In the genomic region with DNA sequence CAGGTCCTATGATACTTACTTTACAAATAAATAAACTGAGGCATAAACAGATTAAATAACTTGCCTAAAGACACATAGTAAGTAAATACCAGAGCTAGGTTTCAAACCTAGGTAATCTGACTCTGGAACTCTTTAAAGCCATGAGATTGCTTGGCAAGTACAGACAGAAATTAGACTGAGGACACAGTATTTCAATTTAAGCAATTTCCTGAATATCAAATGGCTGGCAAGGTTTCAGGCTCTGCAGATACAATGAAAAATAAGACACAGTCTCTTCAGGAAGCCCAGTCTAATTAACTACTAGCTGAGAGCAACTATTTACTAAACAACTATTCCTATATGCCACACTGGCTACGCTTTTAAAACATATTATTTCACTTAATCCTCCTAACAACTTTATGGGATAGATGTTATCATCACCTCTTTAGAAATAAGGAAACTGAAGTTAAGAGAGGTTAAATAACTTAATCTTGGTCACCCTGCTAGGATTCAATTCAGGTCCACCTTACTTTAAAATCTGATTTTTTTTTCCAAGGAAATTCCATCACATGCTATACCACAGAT, we compare ENCODE assay signal across 2 cellular contexts.
A peak's percentile ranks its signal among the peaks of the same experiment; 100 is the strongest.
TF ChIP-seq lines count a peak whose summit lies in the region.

No MANE protein-coding gene starts in this region.

TF ChIP-seq in HepG2, 621 proteins besides CTCF, POLR2A, EP300 and RAD21:
- TF ChIP-seq SPEN (CRISPR knock-in tag; IDR thresholded peaks at IDR 0.05; ENCODE audit: low read depth) (no peak), MXI1 (IDR thresholded peaks at IDR 0.05; ENCODE audit: borderline replicate concordance, low read depth, low read length) (no peak), MAZ (IDR thresholded peaks at IDR 0.05; ENCODE audit: borderline replicate concordance, low read depth, low read length) (no peak), MAZ (CRISPR knock-in tag; IDR thresholded peaks at IDR 0.05; ENCODE audit: low read depth) (0 out of 2 replicates have a peak, but pooled peaks have one; percentile 28), ZSCAN29 (CRISPR knock-in tag; conservative IDR thresholded peaks at IDR 0.05) (no peak), ZNF564 (CRISPR knock-in tag; IDR thresholded peaks at IDR 0.05) (no peak), ZNF574 (CRISPR knock-in tag; IDR thresholded peaks at IDR 0.05) (no peak), ZNF790 (CRISPR knock-in tag; IDR thresholded peaks at IDR 0.05; ENCODE audit: borderline replicate concordance) (no peak), RBFOX2 (IDR thresholded peaks at IDR 0.05; ENCODE audit: low read depth, low read length) (peak; percentile 54), ZGPAT (CRISPR knock-in tag; IDR thresholded peaks at IDR 0.05) (no peak)
- TF ChIP-seq, protein P1, sequence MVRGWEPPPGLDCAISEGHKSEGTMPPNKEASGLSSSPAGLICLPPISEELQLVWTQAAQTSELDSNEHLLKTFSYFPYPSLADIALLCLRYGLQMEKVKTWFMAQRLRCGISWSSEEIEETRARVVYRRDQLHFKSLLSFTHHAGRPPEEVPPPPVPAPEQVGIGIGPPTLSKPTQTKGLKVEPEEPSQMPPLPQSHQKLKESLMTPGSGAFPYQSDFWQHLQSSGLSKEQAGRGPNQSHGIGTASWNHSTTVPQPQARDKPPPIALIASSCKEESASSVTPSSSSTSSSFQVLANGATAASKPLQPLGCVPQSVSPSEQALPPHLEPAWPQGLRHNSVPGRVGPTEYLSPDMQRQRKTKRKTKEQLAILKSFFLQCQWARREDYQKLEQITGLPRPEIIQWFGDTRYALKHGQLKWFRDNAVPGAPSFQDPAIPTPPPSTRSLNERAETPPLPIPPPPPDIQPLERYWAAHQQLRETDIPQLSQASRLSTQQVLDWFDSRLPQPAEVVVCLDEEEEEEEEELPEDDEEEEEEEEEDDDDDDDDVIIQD (CRISPR knock-in tag; IDR thresholded peaks at IDR 0.05; ENCODE audit: low read depth), result no peak
- TF ChIP-seq, protein P2, sequence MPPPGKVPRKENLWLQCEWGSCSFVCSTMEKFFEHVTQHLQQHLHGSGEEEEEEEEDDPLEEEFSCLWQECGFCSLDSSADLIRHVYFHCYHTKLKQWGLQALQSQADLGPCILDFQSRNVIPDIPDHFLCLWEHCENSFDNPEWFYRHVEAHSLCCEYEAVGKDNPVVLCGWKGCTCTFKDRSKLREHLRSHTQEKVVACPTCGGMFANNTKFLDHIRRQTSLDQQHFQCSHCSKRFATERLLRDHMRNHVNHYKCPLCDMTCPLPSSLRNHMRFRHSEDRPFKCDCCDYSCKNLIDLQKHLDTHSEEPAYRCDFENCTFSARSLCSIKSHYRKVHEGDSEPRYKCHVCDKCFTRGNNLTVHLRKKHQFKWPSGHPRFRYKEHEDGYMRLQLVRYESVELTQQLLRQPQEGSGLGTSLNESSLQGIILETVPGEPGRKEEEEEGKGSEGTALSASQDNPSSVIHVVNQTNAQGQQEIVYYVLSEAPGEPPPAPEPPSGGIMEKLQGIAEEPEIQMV (CRISPR knock-in tag; IDR thresholded peaks at IDR 0.05; ENCODE audit: low read depth), result no peak

TF ChIP-seq in endothelial cell of umbilical vein, 7 proteins besides CTCF, POLR2A, EP300 and RAD21:
- no peak for TF ChIP-seq GATA2 (IDR thresholded peaks at IDR 0.05; ENCODE audit: insufficient read depth, insufficient read length, low read depth, low read length)
- no peak for TF ChIP-seq JUN (IDR thresholded peaks at IDR 0.05; ENCODE audit: borderline replicate concordance, insufficient read depth, insufficient read length, low read depth)
TF ChIP-seq in endothelial cell of umbilical vein: peak in this region for 0.
